ENCODE assay signal across 1 cellular context in genomic region chr19:34359954-34360315, GRCh38.
A peak's percentile ranks its signal among the peaks of the same experiment; 100 is the strongest.
TF ChIP-seq lines count a peak whose summit lies in the region.

No MANE protein-coding gene starts in this region.

TF ChIP-seq in GM12878, 131 proteins besides CTCF, POLR2A, EP300 and RAD21:
- TF ChIP-seq YBX1 (IDR thresholded peaks at IDR 0.05) (no peak), ZZZ3 (IDR thresholded peaks at IDR 0.05; ENCODE audit: control insufficient read depth, insufficient read length, low read depth) (no peak), SUZ12 (IDR thresholded peaks at IDR 0.05; ENCODE audit: unreplicated experiment) (no peak), DPF2 (IDR thresholded peaks at IDR 0.05) (no peak), EGR1 (IDR thresholded peaks at IDR 0.05; ENCODE audit: borderline replicate concordance in 1 of 2, low read depth in 2 of 2, low read length in 2 of 2) (no peak), RELA (IDR thresholded peaks at IDR 0.05; ENCODE audit: borderline replicate concordance, partially characterized antibody) (no peak), MLLT1 (IDR thresholded peaks at IDR 0.05) (peak; percentile 98), ZBTB40 (IDR thresholded peaks at IDR 0.05; ENCODE audit: borderline replicate concordance) (peak; percentile 58; the same call in 1 of the 2 replicates), NR2C2 (IDR thresholded peaks at IDR 0.05; ENCODE audit: borderline replicate concordance, control insufficient read depth, insufficient read length, low read depth) (no peak), MYB (IDR thresholded peaks at IDR 0.05; ENCODE audit: borderline replicate concordance, low read depth, low read length) (no peak), KLF5 (IDR thresholded peaks at IDR 0.05; ENCODE audit: partially characterized antibody) (no peak), E2F8 (IDR thresholded peaks at IDR 0.05; ENCODE audit: low read depth, partially characterized antibody) (peak; percentile 26), ZBTB33 (IDR thresholded peaks at IDR 0.05) (no peak), RUNX3 (IDR thresholded peaks at IDR 0.05; ENCODE audit: low read length) (no peak)
